ENCODE assay signal across 8 cellular contexts in the genomic region with DNA sequence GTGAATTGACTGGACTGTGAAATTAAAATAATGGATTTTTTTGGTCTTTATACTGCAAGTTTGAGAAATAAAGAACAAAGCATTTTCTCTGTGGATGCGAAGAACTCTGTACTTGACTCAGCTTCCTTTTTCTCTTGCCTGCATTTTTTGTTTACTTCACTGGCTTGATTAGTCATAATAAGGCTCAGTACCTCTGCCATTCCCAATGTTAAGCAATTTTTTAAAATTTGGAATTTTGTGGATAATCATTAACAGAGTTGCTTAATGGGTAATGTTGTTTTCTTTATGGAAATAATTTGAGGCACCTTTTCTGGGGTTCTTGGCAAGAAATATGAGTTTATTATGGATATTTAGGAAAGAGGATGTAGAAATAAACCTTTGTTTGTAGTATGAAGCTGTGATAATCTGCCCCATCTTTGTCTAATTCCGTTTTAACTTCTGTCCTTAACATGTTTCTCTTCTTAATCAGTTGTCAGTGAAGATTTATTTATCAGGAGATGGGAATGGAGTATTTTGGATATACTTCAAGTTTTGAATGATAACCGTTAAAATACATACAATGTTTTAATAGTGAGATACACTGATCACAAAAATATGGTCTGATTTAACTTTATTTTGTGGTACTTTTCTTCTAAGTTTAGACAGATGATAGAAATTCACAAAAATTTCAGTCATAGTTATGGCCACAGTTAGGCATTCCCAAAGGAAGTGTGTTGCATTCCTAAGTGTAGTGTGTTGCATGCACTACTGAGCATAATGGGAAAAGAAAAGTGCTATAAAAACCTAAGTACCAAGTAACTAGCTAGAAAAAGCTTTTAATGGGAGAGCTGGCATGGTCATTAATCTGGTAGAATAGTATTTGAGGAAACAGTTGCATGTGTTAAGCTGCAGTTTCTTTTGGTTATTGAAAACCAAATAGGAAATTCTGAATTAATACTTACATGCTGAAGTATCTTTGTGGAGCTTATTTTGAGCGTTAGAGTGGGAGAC. TPM values are rescaled to one million over a fixed set of nuclear protein-coding genes. Genes with fewer than 3 reads are reported as not detected.
DNase-seq lines count a peak whose midpoint lies in the region; ATAC-seq, FAIRE-seq and TF ChIP-seq lines count a peak whose summit lies in the region.

No MANE protein-coding gene starts in this region.

- FAIRE-seq in HepG2 (lab: Jason Lieb, UNC): no peak

- TF ChIP-seq CTCF in HFF-Myc (IDR thresholded peaks at IDR 0.05; ENCODE audit: low read depth, low read length, missing control alignments): no peak
- no peak for TF ChIP-seq CTCF in HepG2 (CRISPR knock-in tag; IDR thresholded peaks at IDR 0.05)

- peak overlapping the region; percentile 11; the same call in 1 of the 2 replicates for H3K4me2 ChIP-seq in HepG2 (ENCODE audit: low read depth, low read length)

- H3K9me3 ChIP-seq in adipocyte (ENCODE audit: control insufficient read depth, low read length) (no peaks in the 10 kb centered on the region), HepG2 (ENCODE audit: low read length) (no peaks in the 10 kb centered on the region)

- intact Hi-C loops in HepG2 (cut with micrococcal nuclease; ENCODE audit: unreplicated experiment): no loop called here

- H3K36me3 ChIP-seq in adipocyte (ENCODE audit: control insufficient read depth, insufficient read depth, low read length, severe bottlenecking) (no peaks in the 10 kb centered on the region), HepG2 (replicated peaks in 1 of 2; ENCODE audit: control insufficient read depth in 1 of 2, insufficient read depth in 2 of 2, low read length in 2 of 2) (no peaks in the 10 kb centered on the region)

- in situ Hi-C loops in HepG2 (cut with HindIII; ENCODE audit: extremely low pct_ligation_motif_present, low pct_unique_long_range_greater_than_20kb): no loop called here

- no peak; the same call in 2 of the 3 replicates for ATAC-seq in HepG2
- no peak for ATAC-seq in GM21528 (IDR thresholded peaks at IDR 0.05; ENCODE audit: low FRiP score, unreplicated experiment)
- ATAC-seq in HG02970 (IDR thresholded peaks at IDR 0.05; ENCODE audit: low FRiP score, unreplicated experiment): no peak
- no peak for ATAC-seq in HG02678 (IDR thresholded peaks at IDR 0.05; ENCODE audit: unreplicated experiment)
- ATAC-seq in HG03280 (IDR thresholded peaks at IDR 0.05; ENCODE audit: unreplicated experiment): no peak

- H3K4me3 ChIP-seq in HFF-Myc (replicated peaks; ENCODE audit: low read depth, low read length): peak overlapping the region; percentile 19
- H3K4me3 ChIP-seq in adipocyte (ENCODE audit: low read length): peak overlapping the region; percentile 65
- H3K4me3 ChIP-seq in HepG2 (replicated peaks in 1 of 3; ENCODE audit: insufficient read depth in 1 of 3, low read depth in 2 of 3, low read length in 3 of 3): no peak overlapping the region

- H3K27me3 ChIP-seq in adipocyte (replicated peaks; ENCODE audit: control insufficient read depth, insufficient read depth, low read length) (no peaks in the 10 kb centered on the region), HepG2 (ENCODE audit: control insufficient read depth in 1 of 2, insufficient read depth in 2 of 2, low read length in 2 of 2) (no peaks in the 10 kb centered on the region)

- peak; percentile 10 to 12 for DNase-seq in AML-193 (lab: John Stamatoyannopoulos, UW)
- no peak for DNase-seq in HFF-Myc (ENCODE audit: extremely low read depth, low read depth)
- DNase-seq in adipocyte (ENCODE audit: low read depth): peak; percentile 68
- peak; percentile 41 for DNase-seq in HepG2 (ENCODE audit: low spot score)

- H3K4me1 ChIP-seq in adipocyte (ENCODE audit: control insufficient read depth, insufficient read depth, low read length): peaks cover 42% of the 10 kb centered on the region
- H3K4me1 ChIP-seq in HepG2 (ENCODE audit: insufficient read depth, low read length): peaks cover 62% of the 10 kb centered on the region

- 55% methylated on average over 4 of the region's 4 CpGs for WGBS in HepG2 (ENCODE audit: low lambda C conversion rate)

- no TSS peak for BruUV-seq in HepG2 (replicated peaks; lab: Mats Ljungman, UMichigan)

- no peak for TF ChIP-seq POLR2A in HepG2 (IDR thresholded peaks at IDR 0.05; ENCODE audit: insufficient read depth in 1 of 2, low read depth in 2 of 2, low read length in 2 of 2)

- POLR2A ChIA-PET in HepG2 (lab: Yijun Ruan, JAX): interaction anchor here (1.0 kb wide), 1 partner anchor 28 kb away, joined by 3 read pairs; no protein-coding TSS in a partner anchor

- TF ChIP-seq EP300 in HepG2 (IDR thresholded peaks at IDR 0.05; ENCODE audit: low read depth in 2 of 2, low read length in 2 of 2) (no peak), HepG2 (CRISPR knock-in tag; IDR thresholded peaks at IDR 0.05; ENCODE audit: borderline replicate concordance) (no peak)

- no peak overlapping the region for H2AFZ ChIP-seq in HepG2 (ENCODE audit: low read length)

- peaks cover 93% of the 10 kb centered on the region for H3K79me2 ChIP-seq in HepG2 (ENCODE audit: insufficient read depth, low read length)

- CTCF ChIA-PET in HepG2 (lab: Yijun Ruan, JAX; ENCODE audit: low intra/inter-chr PET ratio, low total read pairs): no interaction called here

- no peak for TF ChIP-seq RAD21 in HepG2 (CRISPR knock-in tag; IDR thresholded peaks at IDR 0.05)

- H3K27ac ChIP-seq in HepG2 (ENCODE audit: extremely low read length, insufficient read depth, low read length): no peak overlapping the region

- peaks cover 56% of the 10 kb centered on the region for H4K20me1 ChIP-seq in HepG2 (ENCODE audit: insufficient read depth, low read length)

- H3K9ac ChIP-seq in adipocyte (ENCODE audit: low read length) (peak overlapping the region; percentile 60), HepG2 (ENCODE audit: insufficient read depth, low read depth, low read length) (no peak overlapping the region)

TF ChIP-seq in HepG2, 621 proteins besides CTCF, POLR2A, EP300 and RAD21 (continues in another document):
- TF ChIP-seq SAP130 (CRISPR knock-in tag; IDR thresholded peaks at IDR 0.05; ENCODE audit: low read depth) (peak; percentile 40; the same call in 1 of the 2 replicates), CREB1 (IDR thresholded peaks at IDR 0.05) (no peak), CREB1 (CRISPR knock-in tag; IDR thresholded peaks at IDR 0.05) (0 out of 2 replicates have a peak, but pooled peaks have one; percentile 17), CEBPG (CRISPR knock-in tag; IDR thresholded peaks at IDR 0.05) (peak; percentile 44; the same call in 1 of the 2 replicates), CEBPB (IDR thresholded peaks at IDR 0.05; ENCODE audit: borderline replicate concordance, low read depth, low read length) (peak; percentile 41; the same call in 1 of the 2 replicates)
- TF ChIP-seq, protein P1, sequence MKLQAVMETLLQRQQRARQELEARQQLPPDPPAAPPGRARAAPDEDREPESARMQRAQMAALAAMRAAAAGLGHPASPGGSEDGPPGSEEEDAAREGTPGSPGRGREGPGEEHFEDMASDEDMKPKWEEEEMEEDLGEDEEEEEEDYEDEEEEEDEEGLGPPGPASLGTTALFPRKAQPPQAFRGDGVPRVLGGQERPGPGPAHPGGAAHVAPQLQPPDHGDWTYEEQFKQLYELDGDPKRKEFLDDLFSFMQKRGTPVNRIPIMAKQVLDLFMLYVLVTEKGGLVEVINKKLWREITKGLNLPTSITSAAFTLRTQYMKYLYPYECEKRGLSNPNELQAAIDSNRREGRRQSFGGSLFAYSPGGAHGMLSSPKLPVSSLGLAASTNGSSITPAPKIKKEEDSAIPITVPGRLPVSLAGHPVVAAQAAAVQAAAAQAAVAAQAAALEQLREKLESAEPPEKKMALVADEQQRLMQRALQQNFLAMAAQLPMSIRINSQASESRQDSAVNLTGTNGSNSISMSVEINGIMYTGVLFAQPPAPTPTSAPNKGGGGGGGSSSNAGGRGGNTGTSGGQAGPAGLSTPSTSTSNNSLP (IDR thresholded peaks at IDR 0.05; ENCODE audit: low read depth, low read length): 0 out of 2 replicates have a peak, but pooled peaks have one; percentile 12

RNA-seq across cellular contexts. Expression of a gene that starts 27.7 kb away (rescaled TPM):
- 31.1 and 55.4 TPM in 2 replicates for total RNA-seq in HepG2 (2016; rRNA removed; fragmentation: Illumina TruSeq; extraction: Trizol)
- 6.9 and 7.5 TPM in 2 replicates for total RNA-seq in HepG2 (2016; cell fraction: cytosol; rRNA removed; fragmentation: Illumina TruSeq; extraction: Trizol; ENCODE audit: low read depth)
- 30.0 and 49.7 TPM in 2 replicates for total RNA-seq in HepG2 (2016; cell fraction: insoluble cytoplasmic fraction; rRNA removed; fragmentation: Illumina TruSeq; extraction: Trizol)
- total RNA-seq in HepG2 (2016; cell fraction: membrane; rRNA removed; fragmentation: Illumina TruSeq; extraction: Trizol): 13.9 and 14.6 TPM in 2 replicates
- total RNA-seq in HepG2 (2016; cell fraction: nucleus; rRNA removed; fragmentation: Illumina TruSeq; extraction: Trizol): 64.2 and 67.8 TPM in 2 replicates
- 54.8 and 63.6 TPM in 2 replicates for polyA plus RNA-seq in HepG2 (2011; rRNA removed)
- 42.4 and 52.8 TPM in 2 replicates for polyA plus RNA-seq in HepG2 (2011; cell fraction: cytosol; rRNA removed)
- polyA plus RNA-seq in HepG2 (2011; cell fraction: nucleus; rRNA removed): 73.1 and 75.6 TPM in 2 replicates
- polyA plus RNA-seq in HepG2 (2012): 62.3 and 73.2 TPM in 2 replicates
- polyA plus RNA-seq in HepG2 (2016; cell fraction: cytosol; fragmentation: Illumina TruSeq; extraction: Trizol; ENCODE audit: low read depth): 0.92 and 0.94 TPM in 2 replicates
- 35.7 and 39.9 TPM in 2 replicates for polyA plus RNA-seq in HepG2 (2016; cell fraction: insoluble cytoplasmic fraction; fragmentation: Illumina TruSeq; extraction: Trizol; ENCODE audit: low read depth)
- polyA plus RNA-seq in HepG2 (2016; cell fraction: membrane; fragmentation: Illumina TruSeq; extraction: Trizol; ENCODE audit: low read depth): 2.2 and 4.7 TPM in 2 replicates
- 39.9 and 51.6 TPM in 2 replicates for polyA plus RNA-seq in HepG2 (2016; cell fraction: nucleus; fragmentation: Illumina TruSeq; extraction: Trizol; ENCODE audit: insufficient read depth, low read depth)
- 231 and 292 TPM in 2 replicates for polyA minus RNA-seq in HepG2 (2011; rRNA and poly(A)+ RNA removed; ENCODE audit: low replicate concordance)
- 157 and 213 TPM in 2 replicates for polyA minus RNA-seq in HepG2 (2011; cell fraction: cytosol; rRNA and poly(A)+ RNA removed)
- polyA minus RNA-seq in HepG2 (2011; cell fraction: nucleus; rRNA and poly(A)+ RNA removed): 269 and 312 TPM in 2 replicates

Comparison
In these comparisons a context has a peak if more than half of its experiments do, and no peak if none do; other contexts are left out.
1. H3K4me3 ChIP-seq: peak in HFF-Myc (single experiment) and adipocyte (single experiment); none in HepG2 (0 of 3).